Comparison of ENCODE assay signal across 21 cellular contexts in the genomic region with DNA sequence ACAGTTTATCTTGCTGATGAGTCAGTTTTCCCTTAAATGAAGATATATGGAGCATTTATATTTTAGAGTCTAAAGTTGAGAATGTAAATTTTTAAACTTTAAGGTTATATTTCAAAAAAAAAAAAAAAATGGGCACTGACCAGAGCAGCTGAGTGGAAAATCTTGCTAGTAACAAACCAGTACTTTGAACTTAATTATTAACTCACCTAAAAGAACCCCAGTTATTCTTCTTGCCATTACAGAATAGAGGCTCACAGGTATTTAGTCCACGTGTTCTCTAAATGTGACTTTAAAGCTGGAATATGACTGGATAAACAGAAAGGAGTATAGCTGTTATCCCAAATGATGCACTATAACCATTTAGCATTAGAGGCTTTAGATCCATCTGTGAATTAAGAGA.
"Had no signal": no experiment of that assay in that cellular context is flagged by ENCODE, and none has a peak within 500 bp of the region (broad histone marks: within the 10 kb centered on the region; RNA-seq: fewer than 3 reads in every experiment).

No MANE protein-coding gene starts in this region.

- H3K4me3 ChIP-seq: left lung, pancreas, spleen, thoracic aorta, upper lobe of left lung had no signal

- H3K27me3 ChIP-seq: foreskin keratinocyte, left lung, pancreas, spleen, upper lobe of left lung had no signal

- H3K9me3 ChIP-seq: left lung, pancreas, spleen, thoracic aorta, upper lobe of left lung had no signal

- H3K27ac ChIP-seq: foreskin keratinocyte, left lung, spleen, thoracic aorta, upper lobe of left lung, VCaP had no signal

- DNase-seq: activated CD4-positive, alpha-beta T cell treated with anti-CD3 and anti-CD28 coated beads for 1 hour; activated CD8-positive, alpha-beta memory T cell treated with anti-CD3 and anti-CD28 coated beads for 24 hours; activated CD8-positive, alpha-beta memory T cell treated with anti-CD3 and anti-CD28 coated beads, Interleukin-2, amount 50 U/mL, for 48 hours; activated effector memory CD4-positive, alpha-beta T cell treated with Interleukin-2 at 50 U/mL for 16 hours; activated naive CD4-positive, alpha-beta T cell treated with anti-CD3 and anti-CD28 coated beads, Interleukin-2, amount 10 ng/mL, durations not matched to agents 7 days and 5 days; activated naive CD8-positive, alpha-beta T cell treated with anti-CD3 and anti-CD28 coated beads, Interleukin-2, amount 50 U/mL, for 24 hours; activated T-cell treated with anti-CD3 and anti-CD28 coated beads, Interleukin-2, amount 50 U/mL, for 48 hours; effector memory CD8-positive, alpha-beta T cell; islet precursor cell; left lung; midbrain; pancreas; spleen; stimulated activated CD4-positive, alpha-beta T cell treated with anti-CD3 and anti-CD28 coated beads, Interleukin-4, amount 100 ng/mL, for 4 hours; stimulated activated naive B cell treated with anti-CD40 and anti-IgM and Interleukin-4, amounts not matched to agents 10 μg/mL and 1 μg/mL and 100 μg/mL, for 72 hours; T-helper 17 cell; upper lobe of left lung had no signal

- H3K36me3 ChIP-seq: left lung, pancreas, thoracic aorta, upper lobe of left lung had no signal

- ATAC-seq: activated naive CD8-positive, alpha-beta T cell treated with anti-CD3 and anti-CD28 coated beads, Interleukin-2, amount 50 U/mL, for 24 hours; effector memory CD8-positive, alpha-beta T cell; left lung; sciatic nerve; stimulated activated naive B cell treated with anti-CD40 and anti-IgM and Interleukin-4, amounts not matched to agents 10 μg/mL and 1 μg/mL and 100 μg/mL, for 72 hours; T-helper 17 cell had no signal

- H3K4me1 ChIP-seq: foreskin keratinocyte, left lung, spleen, upper lobe of left lung had no signal
